9 cellular contexts compared by ENCODE assay signal in genomic region chr19:4373601-4374441, GRCh38. TPM values are rescaled to one million over a fixed set of nuclear protein-coding genes. Genes with fewer than 3 reads are reported as not detected.
A peak's percentile ranks its signal among the peaks of the same experiment; 100 is the strongest.
DNase-seq lines count a peak whose midpoint lies in the region; TF ChIP-seq lines count a peak whose summit lies in the region.
"Had no signal": no experiment of that assay in that cellular context is flagged by ENCODE, and none has a peak within 500 bp of the region (broad histone marks: within the 10 kb centered on the region; RNA-seq: fewer than 3 reads in every experiment).

No MANE protein-coding gene starts in this region.

- TF ChIP-seq POLR2A in esophagus muscularis mucosa (IDR thresholded peaks at IDR 0.05; ENCODE audit: low read depth) = no peak

- H3K36me3 Mint-ChIP-seq in neural crest cell (ENCODE audit: low read depth) = no peaks in the 10 kb centered on the region

- H3K4me3 ChIP-seq in PC-9 (no peak overlapping the region), esophagus muscularis mucosa (peak overlapping the region in 2 of 4 donors; percentile 8 to 11)

- H3K9me3 ChIP-seq in PC-9 (ENCODE audit: insufficient read depth, low read depth) (no peaks in the 10 kb centered on the region), esophagus muscularis mucosa (no peaks in the 10 kb centered on the region)

- peaks cover 3% of the 10 kb centered on the region for H4K20me1 ChIP-seq in PC-9 (ENCODE audit: insufficient read depth)

- H3K27me3 Mint-ChIP-seq in neural crest cell (ENCODE audit: low read depth) = no peaks in the 10 kb centered on the region

- CTCF ChIA-PET in PC-9 (lab: Charles Lee) = no interaction called here

- no peaks in the 10 kb centered on the region for H3K9me2 ChIP-seq in PC-9 (ENCODE audit: insufficient read depth)

- TF ChIP-seq CTCF in PC-9 (conservative IDR thresholded peaks at IDR 0.05) = no peak
- no peak for TF ChIP-seq CTCF in esophagus muscularis mucosa (IDR thresholded peaks at IDR 0.05)
- TF ChIP-seq CTCF in neural crest cell (conservative IDR thresholded peaks at IDR 0.05) = no peak

- H2AFZ ChIP-seq in PC-9 = no peak overlapping the region

- TSS peak; percentile 67 for BruUV-seq in PC-9 (replicated peaks; lab: Mats Ljungman, UMichigan)

- no peaks in the 10 kb centered on the region for H3K9me3 Mint-ChIP-seq in neural crest cell

- H3K79me2 ChIP-seq in PC-9 (ENCODE audit: low read depth) = peaks cover 28% of the 10 kb centered on the region

- H3K27me3 ChIP-seq in PC-9 (ENCODE audit: insufficient read depth, low read depth) (no peaks in the 10 kb centered on the region), esophagus muscularis mucosa (no peaks in the 10 kb centered on the region)

- H3K27ac ChIP-seq in PC-9 (peak overlapping the region; percentile 95), esophagus muscularis mucosa (replicated peaks in 1 of 4) (peak overlapping the region; percentile 78 to 91 (median 86))

- H3K4me2 ChIP-seq in PC-9 = peak overlapping the region; percentile 80

- DNase-seq in Ammon's horn (ENCODE audit: low spot score) (peak; percentile 77), PC-9 (no peak), esophagus muscularis mucosa (ENCODE audit: extremely low spot score) (no peak), neural crest cell (ENCODE audit: low read depth, low spot score) (no peak), amniotic stem cell (lab: John Stamatoyannopoulos, UW) (no peak), NCI-H774 (lab: John Stamatoyannopoulos, UW) (no peak), NCI-H1436 treated with DMSO at 0.1 percent for 48 hours (lab: John Stamatoyannopoulos, UW) (no peak), cerebellum (ENCODE audit: low spot score) (no peak)
- DNase-seq: SHP77 treated with DMSO at 0.1 percent for 48 hours had no signal

- peaks cover 29% of the 10 kb centered on the region for H3K4me1 Mint-ChIP-seq in neural crest cell

- H3K36me3 ChIP-seq in PC-9 (ENCODE audit: low read depth) (no peaks in the 10 kb centered on the region), esophagus muscularis mucosa (peaks cover 0 to 7% (median 0%) of the 10 kb centered on the region in 4 donors)

- H3K4me3 Mint-ChIP-seq in neural crest cell = peak overlapping the region; percentile 12

- peaks cover 47% of the 10 kb centered on the region for H3F3A ChIP-seq in PC-9 (ENCODE audit: insufficient read depth, low read depth)

- peak overlapping the region; percentile 94 for H3K27ac Mint-ChIP-seq in neural crest cell (ENCODE audit: unreplicated experiment)

- POLR2A ChIA-PET in PC-9 (lab: Charles Lee; ENCODE audit: unreplicated experiment) = no interaction called here

- WGBS in esophagus muscularis mucosa = 48% methylated on average over 17 of the region's 24 CpGs

- H3K4me1 ChIP-seq in PC-9 (replicated peaks; ENCODE audit: insufficient read depth) (peaks cover 56% of the 10 kb centered on the region), esophagus muscularis mucosa (peaks cover 91 to 100% (median 95%) of the 10 kb centered on the region in 4 donors)

- TF ChIP-seq EP300 in esophagus muscularis mucosa (IDR thresholded peaks at IDR 0.05) = no peak

- intact Hi-C loops in PC-9 (cut with micrococcal nuclease; ENCODE audit: unreplicated experiment) = loop anchor here (2.0 to 10.0 kb wide), 2 partner anchors 15 to 351 kb away; partner anchors contain the start of gene DPP9
- intact Hi-C loops in esophagus muscularis mucosa (cut with DNase I) = no loop called here

RNA-seq across cellular contexts. Expression of gene SH3GL1, which starts 26.5 kb away (rescaled TPM):
- total RNA-seq in PC-9 (2021) = 45.8 and 49.2 TPM in 2 replicates
- total RNA-seq in esophagus muscularis mucosa = 10 to 100 TPM; 49.4 to 77.2 (median 59.5) TPM
- total RNA-seq in neural crest cell = 85.9 and 95.3 TPM in 2 replicates
- total RNA-seq in cerebellum = 21.3 TPM

RNA-seq across cellular contexts. Expression of gene CHAF1A, which starts 28.6 kb away (rescaled TPM):
- 24.3 and 30.0 TPM in 2 replicates for total RNA-seq in PC-9 (2021)
- 10 to 100 TPM in 1 of 4 donors, 1 to 10 TPM in 3; 4.6 to 14.6 (median 7.6) TPM for total RNA-seq in esophagus muscularis mucosa
- 117 and 120 TPM in 2 replicates for total RNA-seq in neural crest cell
- 13.4 TPM for total RNA-seq in cerebellum

RNA-seq across cellular contexts. Expression of gene MPND, which starts 30.5 kb away (rescaled TPM):
- total RNA-seq in PC-9 (2021) = 12.6 and 19.1 TPM in 2 replicates
- total RNA-seq in esophagus muscularis mucosa = 1 to 10 TPM; 5.3 to 9.2 (median 7.6) TPM
- total RNA-seq in neural crest cell = 45.3 and 45.6 TPM in 2 replicates
- 11.3 TPM for total RNA-seq in cerebellum

RNA-seq across cellular contexts. Expression of gene STAP2, which starts 35.2 kb away (rescaled TPM):
- 26.9 and 29.8 TPM in 2 replicates for total RNA-seq in PC-9 (2021)
- total RNA-seq in esophagus muscularis mucosa = 1 to 10 TPM in 2 of 4 donors, under 1 TPM in 1, not detected in 1; 0.52 to 3.3 (median 1.7) TPM
- total RNA-seq in neural crest cell = 4.1 and 5.0 TPM in 2 replicates
- 1.5 TPM for total RNA-seq in cerebellum
